In the genomic region with DNA sequence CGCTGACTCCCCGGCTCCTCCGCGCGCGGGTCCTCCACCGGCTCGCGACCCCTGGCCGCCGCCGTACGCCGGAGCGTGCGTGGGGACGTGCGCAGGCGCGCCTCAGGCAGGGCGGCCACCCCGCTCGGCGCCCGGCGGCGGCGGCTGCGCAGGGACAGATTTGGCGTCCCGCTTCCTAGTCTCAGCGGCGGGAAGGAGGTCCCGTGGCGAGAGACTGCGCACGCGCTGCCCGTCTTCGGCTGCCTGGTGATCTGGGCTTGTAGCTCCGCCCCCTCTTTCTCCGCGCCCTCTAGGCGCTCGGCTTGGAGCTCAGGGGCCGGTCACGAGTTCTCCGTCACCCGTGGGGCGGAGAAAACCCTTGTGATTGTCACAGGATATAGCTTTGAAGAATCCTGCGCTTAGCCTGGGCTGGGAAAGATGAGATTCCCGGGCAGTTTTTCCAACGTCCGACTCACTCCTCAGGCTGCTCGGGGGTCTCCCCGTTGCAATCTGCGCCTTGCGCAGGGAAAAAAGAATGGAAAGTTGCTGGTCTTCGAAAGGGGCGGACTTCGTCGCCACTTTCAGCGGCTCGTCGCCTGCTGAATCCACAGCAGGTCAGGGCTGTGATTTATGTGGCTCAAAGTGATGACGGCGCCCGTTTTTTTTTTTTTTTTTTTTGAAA, we compare ENCODE assay signal across 1 cellular context.
A peak's percentile ranks its signal among the peaks of the same experiment; 100 is the strongest.
TF ChIP-seq lines count a peak whose summit lies in the region.

A gene with protein sequence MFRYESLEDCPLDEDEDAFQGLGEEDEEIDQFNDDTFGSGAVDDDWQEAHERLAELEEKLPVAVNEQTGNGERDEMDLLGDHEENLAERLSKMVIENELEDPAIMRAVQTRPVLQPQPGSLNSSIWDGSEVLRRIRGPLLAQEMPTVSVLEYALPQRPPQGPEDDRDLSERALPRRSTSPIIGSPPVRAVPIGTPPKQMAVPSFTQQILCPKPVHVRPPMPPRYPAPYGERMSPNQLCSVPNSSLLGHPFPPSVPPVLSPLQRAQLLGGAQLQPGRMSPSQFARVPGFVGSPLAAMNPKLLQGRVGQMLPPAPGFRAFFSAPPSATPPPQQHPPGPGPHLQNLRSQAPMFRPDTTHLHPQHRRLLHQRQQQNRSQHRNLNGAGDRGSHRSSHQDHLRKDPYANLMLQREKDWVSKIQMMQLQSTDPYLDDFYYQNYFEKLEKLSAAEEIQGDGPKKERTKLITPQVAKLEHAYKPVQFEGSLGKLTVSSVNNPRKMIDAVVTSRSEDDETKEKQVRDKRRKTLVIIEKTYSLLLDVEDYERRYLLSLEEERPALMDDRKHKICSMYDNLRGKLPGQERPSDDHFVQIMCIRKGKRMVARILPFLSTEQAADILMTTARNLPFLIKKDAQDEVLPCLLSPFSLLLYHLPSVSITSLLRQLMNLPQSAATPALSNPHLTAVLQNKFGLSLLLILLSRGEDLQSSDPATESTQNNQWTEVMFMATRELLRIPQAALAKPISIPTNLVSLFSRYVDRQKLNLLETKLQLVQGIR (minus strand): TSS at position 88 of the 661 bp plus-strand sequence. CDS start 142 bp downstream, outside the sequence.

TF ChIP-seq in H1, 55 proteins besides CTCF, POLR2A, EP300 and RAD21 (continued from another document):
- TF ChIP-seq, protein P1, sequence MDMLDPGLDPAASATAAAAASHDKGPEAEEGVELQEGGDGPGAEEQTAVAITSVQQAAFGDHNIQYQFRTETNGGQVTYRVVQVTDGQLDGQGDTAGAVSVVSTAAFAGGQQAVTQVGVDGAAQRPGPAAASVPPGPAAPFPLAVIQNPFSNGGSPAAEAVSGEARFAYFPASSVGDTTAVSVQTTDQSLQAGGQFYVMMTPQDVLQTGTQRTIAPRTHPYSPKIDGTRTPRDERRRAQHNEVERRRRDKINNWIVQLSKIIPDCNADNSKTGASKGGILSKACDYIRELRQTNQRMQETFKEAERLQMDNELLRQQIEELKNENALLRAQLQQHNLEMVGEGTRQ (IDR thresholded peaks at IDR 0.05; ENCODE audit: low read length) = peak; percentile 31; the same call in 1 of the 2 replicates
- TF ChIP-seq ZNF274 (IDR thresholded peaks at IDR 0.05; ENCODE audit: borderline replicate concordance, extremely low read depth, low read length) (no peak), ASH2L (IDR thresholded peaks at IDR 0.05; ENCODE audit: low read length) (peak; percentile 93), GABPA (IDR thresholded peaks at IDR 0.05; ENCODE audit: borderline replicate concordance, insufficient read depth, low read length) (no peak), TAF1 (IDR thresholded peaks at IDR 0.05; ENCODE audit: low read depth, low read length) (peak; percentile 42), CBX8 (IDR thresholded peaks at IDR 0.05; ENCODE audit: borderline replicate concordance, low read depth, low read length) (no peak), TBP (IDR thresholded peaks at IDR 0.05; ENCODE audit: low read depth, low read length) (no peak; the same call in 1 of the 2 replicates), SP4 (IDR thresholded peaks at IDR 0.05; ENCODE audit: low read length) (no peak), TEAD4 (IDR thresholded peaks at IDR 0.05; ENCODE audit: low read depth, low read length) (no peak), HDAC2 (IDR thresholded peaks at IDR 0.05; ENCODE audit: borderline replicate concordance in 1 of 2, low read depth in 2 of 2, low read length in 2 of 2) (peak; percentile 41 to 80; a peak in 1 of 4 replicates), KDM1A (IDR thresholded peaks at IDR 0.05; ENCODE audit: borderline replicate concordance, low read length) (no peak), RXRA (IDR thresholded peaks at IDR 0.05; ENCODE audit: insufficient read depth, low read depth, low read length) (no peak), BCL11A (IDR thresholded peaks at IDR 0.05; ENCODE audit: low read depth in 2 of 2, low read length in 2 of 2) (no peak), RBBP5 (IDR thresholded peaks at IDR 0.05; ENCODE audit: borderline replicate concordance, low read depth, low read length) (peak; percentile 77), SP1 (IDR thresholded peaks at IDR 0.05; ENCODE audit: low read depth, low read length) (no peak; the same call in 1 of the 2 replicates), POU5F1 (IDR thresholded peaks at IDR 0.05; ENCODE audit: low read depth, low read length) (no peak), BACH1 (IDR thresholded peaks at IDR 0.05; ENCODE audit: low read length) (peak; percentile 55; the same call in 1 of the 2 replicates), KDM4A (IDR thresholded peaks at IDR 0.05; ENCODE audit: low read depth, low read length, severe bottlenecking) (peak; percentile 67), NRF1 (IDR thresholded peaks at IDR 0.05; ENCODE audit: low read depth, low read length) (peak; percentile 81), CHD1 (IDR thresholded peaks at IDR 0.05; ENCODE audit: low read depth, low read length) (no peak), RFX5 (IDR thresholded peaks at IDR 0.05; ENCODE audit: borderline replicate concordance, low read depth, low read length) (no peak), NANOG (IDR thresholded peaks at IDR 0.05; ENCODE audit: insufficient read depth, low read depth, low read length, poor library complexity, severe bottlenecking) (no peak), RNF2 (IDR thresholded peaks at IDR 0.05; ENCODE audit: borderline replicate concordance, low read depth, low read length, missing control alignments, poor library complexity, severe bottlenecking) (no peak), SRF (IDR thresholded peaks at IDR 0.05; ENCODE audit: low read depth, low read length) (0 out of 2 replicates have a peak, but pooled peaks have one; percentile 18), POLR2AphosphoS5 (IDR thresholded peaks at IDR 0.05; ENCODE audit: low read depth, low read length) (peak; percentile 57), KDM5A (IDR thresholded peaks at IDR 0.05; ENCODE audit: low read length) (no peak), SUZ12 (IDR thresholded peaks at IDR 0.05; ENCODE audit: low read length) (no peak), SIN3A (conservative IDR thresholded peaks at IDR 0.05 in 1 of 2, IDR thresholded peaks at IDR 0.05 in 1 of 2; ENCODE audit: low read depth in 1 of 2, low read length in 2 of 2) (peak in 1 of 2 experiments; percentile 29; a peak in 2 of 4 replicates), MAFK (IDR thresholded peaks at IDR 0.05; ENCODE audit: low read depth, low read length) (no peak), PHF8 (conservative IDR thresholded peaks at IDR 0.05; ENCODE audit: low read depth, low read length) (peak; percentile 71), EGR1 (IDR thresholded peaks at IDR 0.05; ENCODE audit: borderline replicate concordance, low read depth, low read length) (no peak)
- TF ChIP-seq, protein P2, sequence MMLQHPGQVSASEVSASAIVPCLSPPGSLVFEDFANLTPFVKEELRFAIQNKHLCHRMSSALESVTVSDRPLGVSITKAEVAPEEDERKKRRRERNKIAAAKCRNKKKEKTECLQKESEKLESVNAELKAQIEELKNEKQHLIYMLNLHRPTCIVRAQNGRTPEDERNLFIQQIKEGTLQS (IDR thresholded peaks at IDR 0.05; ENCODE audit: insufficient read depth, low read depth, low read length) = 0 out of 2 replicates have a peak, but pooled peaks have one; percentile 19
- TF ChIP-seq, protein P3, sequence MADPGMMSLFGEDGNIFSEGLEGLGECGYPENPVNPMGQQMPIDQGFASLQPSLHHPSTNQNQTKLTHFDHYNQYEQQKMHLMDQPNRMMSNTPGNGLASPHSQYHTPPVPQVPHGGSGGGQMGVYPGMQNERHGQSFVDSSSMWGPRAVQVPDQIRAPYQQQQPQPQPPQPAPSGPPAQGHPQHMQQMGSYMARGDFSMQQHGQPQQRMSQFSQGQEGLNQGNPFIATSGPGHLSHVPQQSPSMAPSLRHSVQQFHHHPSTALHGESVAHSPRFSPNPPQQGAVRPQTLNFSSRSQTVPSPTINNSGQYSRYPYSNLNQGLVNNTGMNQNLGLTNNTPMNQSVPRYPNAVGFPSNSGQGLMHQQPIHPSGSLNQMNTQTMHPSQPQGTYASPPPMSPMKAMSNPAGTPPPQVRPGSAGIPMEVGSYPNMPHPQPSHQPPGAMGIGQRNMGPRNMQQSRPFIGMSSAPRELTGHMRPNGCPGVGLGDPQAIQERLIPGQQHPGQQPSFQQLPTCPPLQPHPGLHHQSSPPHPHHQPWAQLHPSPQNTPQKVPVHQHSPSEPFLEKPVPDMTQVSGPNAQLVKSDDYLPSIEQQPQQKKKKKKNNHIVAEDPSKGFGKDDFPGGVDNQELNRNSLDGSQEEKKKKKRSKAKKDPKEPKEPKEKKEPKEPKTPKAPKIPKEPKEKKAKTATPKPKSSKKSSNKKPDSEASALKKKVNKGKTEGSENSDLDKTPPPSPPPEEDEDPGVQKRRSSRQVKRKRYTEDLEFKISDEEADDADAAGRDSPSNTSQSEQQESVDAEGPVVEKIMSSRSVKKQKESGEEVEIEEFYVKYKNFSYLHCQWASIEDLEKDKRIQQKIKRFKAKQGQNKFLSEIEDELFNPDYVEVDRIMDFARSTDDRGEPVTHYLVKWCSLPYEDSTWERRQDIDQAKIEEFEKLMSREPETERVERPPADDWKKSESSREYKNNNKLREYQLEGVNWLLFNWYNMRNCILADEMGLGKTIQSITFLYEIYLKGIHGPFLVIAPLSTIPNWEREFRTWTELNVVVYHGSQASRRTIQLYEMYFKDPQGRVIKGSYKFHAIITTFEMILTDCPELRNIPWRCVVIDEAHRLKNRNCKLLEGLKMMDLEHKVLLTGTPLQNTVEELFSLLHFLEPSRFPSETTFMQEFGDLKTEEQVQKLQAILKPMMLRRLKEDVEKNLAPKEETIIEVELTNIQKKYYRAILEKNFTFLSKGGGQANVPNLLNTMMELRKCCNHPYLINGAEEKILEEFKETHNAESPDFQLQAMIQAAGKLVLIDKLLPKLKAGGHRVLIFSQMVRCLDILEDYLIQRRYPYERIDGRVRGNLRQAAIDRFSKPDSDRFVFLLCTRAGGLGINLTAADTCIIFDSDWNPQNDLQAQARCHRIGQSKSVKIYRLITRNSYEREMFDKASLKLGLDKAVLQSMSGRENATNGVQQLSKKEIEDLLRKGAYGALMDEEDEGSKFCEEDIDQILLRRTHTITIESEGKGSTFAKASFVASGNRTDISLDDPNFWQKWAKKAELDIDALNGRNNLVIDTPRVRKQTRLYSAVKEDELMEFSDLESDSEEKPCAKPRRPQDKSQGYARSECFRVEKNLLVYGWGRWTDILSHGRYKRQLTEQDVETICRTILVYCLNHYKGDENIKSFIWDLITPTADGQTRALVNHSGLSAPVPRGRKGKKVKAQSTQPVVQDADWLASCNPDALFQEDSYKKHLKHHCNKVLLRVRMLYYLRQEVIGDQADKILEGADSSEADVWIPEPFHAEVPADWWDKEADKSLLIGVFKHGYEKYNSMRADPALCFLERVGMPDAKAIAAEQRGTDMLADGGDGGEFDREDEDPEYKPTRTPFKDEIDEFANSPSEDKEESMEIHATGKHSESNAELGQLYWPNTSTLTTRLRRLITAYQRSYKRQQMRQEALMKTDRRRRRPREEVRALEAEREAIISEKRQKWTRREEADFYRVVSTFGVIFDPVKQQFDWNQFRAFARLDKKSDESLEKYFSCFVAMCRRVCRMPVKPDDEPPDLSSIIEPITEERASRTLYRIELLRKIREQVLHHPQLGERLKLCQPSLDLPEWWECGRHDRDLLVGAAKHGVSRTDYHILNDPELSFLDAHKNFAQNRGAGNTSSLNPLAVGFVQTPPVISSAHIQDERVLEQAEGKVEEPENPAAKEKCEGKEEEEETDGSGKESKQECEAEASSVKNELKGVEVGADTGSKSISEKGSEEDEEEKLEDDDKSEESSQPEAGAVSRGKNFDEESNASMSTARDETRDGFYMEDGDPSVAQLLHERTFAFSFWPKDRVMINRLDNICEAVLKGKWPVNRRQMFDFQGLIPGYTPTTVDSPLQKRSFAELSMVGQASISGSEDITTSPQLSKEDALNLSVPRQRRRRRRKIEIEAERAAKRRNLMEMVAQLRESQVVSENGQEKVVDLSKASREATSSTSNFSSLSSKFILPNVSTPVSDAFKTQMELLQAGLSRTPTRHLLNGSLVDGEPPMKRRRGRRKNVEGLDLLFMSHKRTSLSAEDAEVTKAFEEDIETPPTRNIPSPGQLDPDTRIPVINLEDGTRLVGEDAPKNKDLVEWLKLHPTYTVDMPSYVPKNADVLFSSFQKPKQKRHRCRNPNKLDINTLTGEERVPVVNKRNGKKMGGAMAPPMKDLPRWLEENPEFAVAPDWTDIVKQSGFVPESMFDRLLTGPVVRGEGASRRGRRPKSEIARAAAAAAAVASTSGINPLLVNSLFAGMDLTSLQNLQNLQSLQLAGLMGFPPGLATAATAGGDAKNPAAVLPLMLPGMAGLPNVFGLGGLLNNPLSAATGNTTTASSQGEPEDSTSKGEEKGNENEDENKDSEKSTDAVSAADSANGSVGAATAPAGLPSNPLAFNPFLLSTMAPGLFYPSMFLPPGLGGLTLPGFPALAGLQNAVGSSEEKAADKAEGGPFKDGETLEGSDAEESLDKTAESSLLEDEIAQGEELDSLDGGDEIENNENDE (IDR thresholded peaks at IDR 0.05; ENCODE audit: insufficient replicate concordance, low read length) = no peak
- TF ChIP-seq, protein P4, sequence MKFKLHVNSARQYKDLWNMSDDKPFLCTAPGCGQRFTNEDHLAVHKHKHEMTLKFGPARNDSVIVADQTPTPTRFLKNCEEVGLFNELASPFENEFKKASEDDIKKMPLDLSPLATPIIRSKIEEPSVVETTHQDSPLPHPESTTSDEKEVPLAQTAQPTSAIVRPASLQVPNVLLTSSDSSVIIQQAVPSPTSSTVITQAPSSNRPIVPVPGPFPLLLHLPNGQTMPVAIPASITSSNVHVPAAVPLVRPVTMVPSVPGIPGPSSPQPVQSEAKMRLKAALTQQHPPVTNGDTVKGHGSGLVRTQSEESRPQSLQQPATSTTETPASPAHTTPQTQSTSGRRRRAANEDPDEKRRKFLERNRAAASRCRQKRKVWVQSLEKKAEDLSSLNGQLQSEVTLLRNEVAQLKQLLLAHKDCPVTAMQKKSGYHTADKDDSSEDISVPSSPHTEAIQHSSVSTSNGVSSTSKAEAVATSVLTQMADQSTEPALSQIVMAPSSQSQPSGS (IDR thresholded peaks at IDR 0.05; ENCODE audit: low read length) = no peak
